ENCODE assay signal across 36 cellular contexts in genomic region chr10:91528768-91529167, GRCh38.
"Had no signal": no experiment of that assay in that cellular context is flagged by ENCODE, and none has a peak within 500 bp of the region (broad histone marks: within the 10 kb centered on the region; RNA-seq: fewer than 3 reads in every experiment).

No MANE protein-coding gene starts in this region.

- H3K27ac Mint-ChIP-seq: activated CD8-positive, alpha-beta T cell treated with anti-CD3 and anti-CD28 coated beads for 36 hours; activated naive CD4-positive, alpha-beta T cell treated with anti-CD3 and anti-CD28 coated beads, Interleukin-2, amount 50 U/mL, for 24 hours; activated naive CD8-positive, alpha-beta T cell treated with anti-CD3 and anti-CD28 coated beads, Interleukin-2, amount 10 ng/mL, durations not matched to agents 7 days and 5 days; activated T-cell treated with anti-CD3 and anti-CD28 coated beads, Interleukin-2, amount 50 U/mL, for 24 hours; activated T-helper 2 cell treated with anti-CD3 and anti-CD28 coated beads, Interferon-gamma antibody, Interleukin-2, Interleukin-4, amounts not matched to agents 10 μg/mL and 5 μg/mL and 100 μg/mL, durations not matched to agents 14 hours and 24 hours and 36 hours had no signal

- H3K4me3 ChIP-seq: ascending aorta, breast epithelium, PC-9 had no signal

- H3K4me1 ChIP-seq: ascending aorta, breast epithelium had no signal

- H3K9me3 ChIP-seq: ascending aorta, breast epithelium had no signal

- H3K27me3 ChIP-seq: ascending aorta, breast epithelium had no signal

- H3K36me3 Mint-ChIP-seq: activated naive CD4-positive, alpha-beta T cell treated with anti-CD3 and anti-CD28 coated beads, Interleukin-2, amount 50 U/mL, for 24 hours; activated naive CD8-positive, alpha-beta T cell treated with anti-CD3 and anti-CD28 coated beads, Interleukin-2, amount 10 ng/mL, durations not matched to agents 7 days and 5 days had no signal

- H3K4me3 Mint-ChIP-seq: activated CD8-positive, alpha-beta T cell treated with anti-CD3 and anti-CD28 coated beads for 36 hours; activated naive CD4-positive, alpha-beta T cell treated with anti-CD3 and anti-CD28 coated beads, Interleukin-2, amount 50 U/mL, for 24 hours; activated naive CD8-positive, alpha-beta T cell treated with anti-CD3 and anti-CD28 coated beads, Interleukin-2, amount 10 ng/mL, durations not matched to agents 7 days and 5 days; activated T-cell treated with anti-CD3 and anti-CD28 coated beads, Interleukin-2, amount 50 U/mL, for 24 hours had no signal

- ATAC-seq: activated CD8-positive, alpha-beta T cell treated with anti-CD3 and anti-CD28 coated beads for 36 hours; Right ventricle myocardium inferior; SK-N-SH treated with all-trans-retinoic acid at 6 μM for 48 hours had no signal

- DNase-seq: activated CD4-positive, alpha-beta T cell treated with anti-CD3 and anti-CD28 coated beads for 1 hour; activated CD4-positive, alpha-beta T cell treated with anti-CD3 and anti-CD28 coated beads for 48 hours; activated CD4-positive, CD25-positive, alpha-beta regulatory T cell; activated CD8-positive, alpha-beta T cell treated with anti-CD3 and anti-CD28 coated beads for 36 hours; activated gamma-delta T cell; activated naive CD4-positive, alpha-beta T cell treated with Interleukin-2 at 50 U/mL for 16 hours; activated naive CD8-positive, alpha-beta T cell treated with anti-CD3 and anti-CD28 coated beads, Interleukin-2, amount 10 ng/mL, durations not matched to agents 7 days and 5 days; activated T-cell treated with anti-CD3 and anti-CD28 coated beads, Interleukin-2, amount 50 U/mL, for 24 hours; amygdala; MM.1S; MV-4-11; NCI-H1092; NCI-H1417; NCI-H146; NCI-H187; NCI-H2029 treated with DMSO at 0.1 percent for 48 hours; NCI-H2107; NCI-H2171; NCI-H510A; NCI-H526; NCI-H748 treated with DMSO at 0.1 percent for 48 hours; PC-9; SIG-M5; SW 1271; T-helper 1 cell; T-helper 2 cell; T1000; WERI-Rb-1 had no signal

- H3K36me3 ChIP-seq: ascending aorta, breast epithelium, WERI-Rb-1 had no signal

- H3K9me3 Mint-ChIP-seq: activated CD8-positive, alpha-beta T cell treated with anti-CD3 and anti-CD28 coated beads for 36 hours; activated naive CD4-positive, alpha-beta T cell treated with anti-CD3 and anti-CD28 coated beads, Interleukin-2, amount 50 U/mL, for 24 hours; activated naive CD8-positive, alpha-beta T cell treated with anti-CD3 and anti-CD28 coated beads, Interleukin-2, amount 10 ng/mL, durations not matched to agents 7 days and 5 days; activated T-cell treated with anti-CD3 and anti-CD28 coated beads, Interleukin-2, amount 50 U/mL, for 24 hours; activated T-helper 2 cell treated with anti-CD3 and anti-CD28 coated beads, Interferon-gamma antibody, Interleukin-2, Interleukin-4, amounts not matched to agents 10 μg/mL and 5 μg/mL and 100 μg/mL, durations not matched to agents 14 hours and 24 hours and 36 hours had no signal

- H3K4me1 Mint-ChIP-seq: activated naive CD4-positive, alpha-beta T cell treated with anti-CD3 and anti-CD28 coated beads, Interleukin-2, amount 50 U/mL, for 24 hours; activated naive CD8-positive, alpha-beta T cell treated with anti-CD3 and anti-CD28 coated beads, Interleukin-2, amount 10 ng/mL, durations not matched to agents 7 days and 5 days had no signal

- H3K27ac ChIP-seq: ascending aorta, breast epithelium, KMS-11, PC-9, RWPE1, WERI-Rb-1 had no signal
